1 cellular context compared by ENCODE assay signal in the genomic region with DNA sequence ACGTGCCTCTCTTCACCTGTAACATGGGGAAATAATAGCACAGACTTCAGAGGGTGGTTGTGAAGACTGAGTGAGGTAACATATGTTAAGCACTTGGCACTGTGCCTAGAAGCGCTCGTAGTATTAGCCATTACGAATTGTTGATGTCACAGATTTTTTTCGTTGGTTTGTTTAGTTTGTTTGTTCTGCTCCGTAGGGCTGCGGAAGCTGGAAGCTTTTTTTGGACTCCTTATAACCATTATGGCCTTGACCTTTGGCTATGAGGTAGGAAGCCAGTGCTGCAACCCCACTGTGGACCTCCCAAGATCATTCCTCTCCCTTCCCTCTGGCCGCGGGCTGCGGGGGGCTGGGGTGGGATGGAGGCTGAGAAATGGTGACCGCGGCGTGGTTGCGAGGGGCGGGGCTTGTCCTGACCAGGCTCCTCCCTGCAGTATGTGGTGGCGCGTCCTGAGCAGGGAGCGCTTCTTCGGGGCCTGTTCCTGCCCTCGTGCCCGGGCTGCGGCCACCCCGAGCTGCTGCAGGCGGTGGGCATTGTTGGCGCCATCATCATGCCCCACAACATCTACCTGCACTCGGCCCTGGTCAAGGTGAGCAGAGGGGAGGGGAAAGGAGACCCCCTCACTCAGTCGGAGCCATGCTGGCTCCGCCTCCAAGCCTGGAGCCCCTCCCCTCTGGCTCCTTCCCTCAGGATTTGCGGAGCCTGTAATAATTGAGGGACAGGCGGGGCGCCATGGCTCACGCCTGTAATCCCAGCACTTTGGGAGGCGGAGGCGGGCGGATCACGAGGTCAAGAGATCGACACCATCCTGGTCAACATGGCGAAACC.
TF ChIP-seq lines count a peak whose summit lies in the region.

No MANE protein-coding gene starts in this region.

TF ChIP-seq in HepG2, 621 proteins besides CTCF, POLR2A, EP300 and RAD21 (continued from another document and continues in another):
- TF ChIP-seq, protein P1, sequence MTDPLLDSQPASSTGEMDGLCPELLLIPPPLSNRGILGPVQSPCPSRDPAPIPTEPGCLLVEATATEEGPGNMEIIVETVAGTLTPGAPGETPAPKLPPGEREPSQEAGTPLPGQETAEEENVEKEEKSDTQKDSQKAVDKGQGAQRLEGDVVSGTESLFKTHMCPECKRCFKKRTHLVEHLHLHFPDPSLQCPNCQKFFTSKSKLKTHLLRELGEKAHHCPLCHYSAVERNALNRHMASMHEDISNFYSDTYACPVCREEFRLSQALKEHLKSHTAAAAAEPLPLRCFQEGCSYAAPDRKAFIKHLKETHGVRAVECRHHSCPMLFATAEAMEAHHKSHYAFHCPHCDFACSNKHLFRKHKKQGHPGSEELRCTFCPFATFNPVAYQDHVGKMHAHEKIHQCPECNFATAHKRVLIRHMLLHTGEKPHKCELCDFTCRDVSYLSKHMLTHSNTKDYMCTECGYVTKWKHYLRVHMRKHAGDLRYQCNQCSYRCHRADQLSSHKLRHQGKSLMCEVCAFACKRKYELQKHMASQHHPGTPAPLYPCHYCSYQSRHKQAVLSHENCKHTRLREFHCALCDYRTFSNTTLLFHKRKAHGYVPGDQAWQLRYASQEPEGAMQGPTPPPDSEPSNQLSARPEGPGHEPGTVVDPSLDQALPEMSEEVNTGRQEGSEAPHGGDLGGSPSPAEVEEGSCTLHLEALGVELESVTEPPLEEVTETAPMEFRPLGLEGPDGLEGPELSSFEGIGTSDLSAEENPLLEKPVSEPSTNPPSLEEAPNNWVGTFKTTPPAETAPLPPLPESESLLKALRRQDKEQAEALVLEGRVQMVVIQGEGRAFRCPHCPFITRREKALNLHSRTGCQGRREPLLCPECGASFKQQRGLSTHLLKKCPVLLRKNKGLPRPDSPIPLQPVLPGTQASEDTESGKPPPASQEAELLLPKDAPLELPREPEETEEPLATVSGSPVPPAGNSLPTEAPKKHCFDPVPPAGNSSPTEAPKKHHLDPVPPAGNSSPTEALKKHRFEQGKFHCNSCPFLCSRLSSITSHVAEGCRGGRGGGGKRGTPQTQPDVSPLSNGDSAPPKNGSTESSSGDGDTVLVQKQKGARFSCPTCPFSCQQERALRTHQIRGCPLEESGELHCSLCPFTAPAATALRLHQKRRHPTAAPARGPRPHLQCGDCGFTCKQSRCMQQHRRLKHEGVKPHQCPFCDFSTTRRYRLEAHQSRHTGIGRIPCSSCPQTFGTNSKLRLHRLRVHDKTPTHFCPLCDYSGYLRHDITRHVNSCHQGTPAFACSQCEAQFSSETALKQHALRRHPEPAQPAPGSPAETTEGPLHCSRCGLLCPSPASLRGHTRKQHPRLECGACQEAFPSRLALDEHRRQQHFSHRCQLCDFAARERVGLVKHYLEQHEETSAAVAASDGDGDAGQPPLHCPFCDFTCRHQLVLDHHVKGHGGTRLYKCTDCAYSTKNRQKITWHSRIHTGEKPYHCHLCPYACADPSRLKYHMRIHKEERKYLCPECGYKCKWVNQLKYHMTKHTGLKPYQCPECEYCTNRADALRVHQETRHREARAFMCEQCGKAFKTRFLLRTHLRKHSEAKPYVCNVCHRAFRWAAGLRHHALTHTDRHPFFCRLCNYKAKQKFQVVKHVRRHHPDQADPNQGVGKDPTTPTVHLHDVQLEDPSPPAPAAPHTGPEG (CRISPR knock-in tag; IDR thresholded peaks at IDR 0.05): no peak
- TF ChIP-seq SOX13 (IDR thresholded peaks at IDR 0.05) (0 out of 2 replicates have a peak, but pooled peaks have one; percentile 30), SOX13 (CRISPR knock-in tag; conservative IDR thresholded peaks at IDR 0.05 in 1 of 2, IDR thresholded peaks at IDR 0.05 in 1 of 2) (peak in 1 of 2 experiments; percentile 24; a peak in 1 of 4 replicates), HMGA1 (CRISPR knock-in tag; conservative IDR thresholded peaks at IDR 0.05) (no peak), RFX1 (IDR thresholded peaks at IDR 0.05) (no peak), NFE2L1 (CRISPR knock-in tag; IDR thresholded peaks at IDR 0.05; ENCODE audit: borderline replicate concordance) (no peak), MZF1 (CRISPR knock-in tag; IDR thresholded peaks at IDR 0.05; ENCODE audit: borderline replicate concordance) (no peak), ZNF430 (CRISPR knock-in tag; IDR thresholded peaks at IDR 0.05) (no peak), NKX3-1 (CRISPR knock-in tag; IDR thresholded peaks at IDR 0.05) (no peak), NCOA5 (CRISPR knock-in tag; IDR thresholded peaks at IDR 0.05) (no peak), ZNF777 (CRISPR knock-in tag; IDR thresholded peaks at IDR 0.05) (no peak), KLF16 (CRISPR knock-in tag; IDR thresholded peaks at IDR 0.05) (peak in 1 of 2 experiments; percentile 43; a peak in 1 of 4 replicates), ZNF780A (CRISPR knock-in tag; IDR thresholded peaks at IDR 0.05) (no peak), GFI1 (CRISPR knock-in tag; IDR thresholded peaks at IDR 0.05; ENCODE audit: borderline replicate concordance) (no peak), ZNF543 (CRISPR knock-in tag; IDR thresholded peaks at IDR 0.05) (0 out of 2 replicates have a peak, but pooled peaks have one; percentile 23), RXRA (CRISPR knock-in tag; IDR thresholded peaks at IDR 0.05) (no peak; the same call in 1 of the 2 replicates), FOXP1 (IDR thresholded peaks at IDR 0.05) (no peak), FOXP1 (CRISPR knock-in tag; IDR thresholded peaks at IDR 0.05) (peak; percentile 59), SMC3 (IDR thresholded peaks at IDR 0.05; ENCODE audit: low read length) (no peak), MIER2 (CRISPR knock-in tag; IDR thresholded peaks at IDR 0.05) (no peak), ARNTL (CRISPR knock-in tag; IDR thresholded peaks at IDR 0.05) (no peak), ZKSCAN1 (IDR thresholded peaks at IDR 0.05; ENCODE audit: low read length) (no peak), SRSF4 (IDR thresholded peaks at IDR 0.05; ENCODE audit: low read depth, low read length, poor library complexity, severe bottlenecking) (no peak), MTA3 (CRISPR knock-in tag; IDR thresholded peaks at IDR 0.05) (no peak), SALL1 (CRISPR knock-in tag; IDR thresholded peaks at IDR 0.05) (peak; percentile 44; the same call in 1 of the 2 replicates), NFATC3 (CRISPR knock-in tag; IDR thresholded peaks at IDR 0.05) (no peak), PTBP1 (IDR thresholded peaks at IDR 0.05; ENCODE audit: low read depth, low read length, poor library complexity, severe bottlenecking) (no peak), HNRNPLL (IDR thresholded peaks at IDR 0.05; ENCODE audit: low read depth, low read length, poor library complexity, severe bottlenecking) (peak; percentile 7), ZNF101 (CRISPR knock-in tag; IDR thresholded peaks at IDR 0.05; ENCODE audit: borderline replicate concordance, low read depth) (no peak), ZFP62 (CRISPR knock-in tag; IDR thresholded peaks at IDR 0.05) (no peak), NCOR1 (IDR thresholded peaks at IDR 0.05; ENCODE audit: borderline replicate concordance, low read length) (peak; percentile 63; the same call in 1 of the 2 replicates), ZNF382 (CRISPR knock-in tag; IDR thresholded peaks at IDR 0.05; ENCODE audit: borderline replicate concordance) (no peak), U2AF1 (optimal IDR thresholded peaks at IDR 0.05; ENCODE audit: low read depth, low read length) (no peak), ZKSCAN5 (CRISPR knock-in tag; IDR thresholded peaks at IDR 0.05) (no peak), KAT2B (IDR thresholded peaks at IDR 0.05; ENCODE audit: borderline replicate concordance, low read depth, low read length) (no peak), MIER3 (CRISPR knock-in tag; IDR thresholded peaks at IDR 0.05; ENCODE audit: borderline replicate concordance) (peak; percentile 43; the same call in 1 of the 2 replicates), HDAC1 (CRISPR knock-in tag; IDR thresholded peaks at IDR 0.05) (peak; percentile 72; the same call in 1 of the 2 replicates), NFKBIZ (CRISPR knock-in tag; IDR thresholded peaks at IDR 0.05) (no peak), ZSCAN21 (CRISPR knock-in tag; IDR thresholded peaks at IDR 0.05; ENCODE audit: borderline replicate concordance) (no peak)
- TF ChIP-seq, protein P2, sequence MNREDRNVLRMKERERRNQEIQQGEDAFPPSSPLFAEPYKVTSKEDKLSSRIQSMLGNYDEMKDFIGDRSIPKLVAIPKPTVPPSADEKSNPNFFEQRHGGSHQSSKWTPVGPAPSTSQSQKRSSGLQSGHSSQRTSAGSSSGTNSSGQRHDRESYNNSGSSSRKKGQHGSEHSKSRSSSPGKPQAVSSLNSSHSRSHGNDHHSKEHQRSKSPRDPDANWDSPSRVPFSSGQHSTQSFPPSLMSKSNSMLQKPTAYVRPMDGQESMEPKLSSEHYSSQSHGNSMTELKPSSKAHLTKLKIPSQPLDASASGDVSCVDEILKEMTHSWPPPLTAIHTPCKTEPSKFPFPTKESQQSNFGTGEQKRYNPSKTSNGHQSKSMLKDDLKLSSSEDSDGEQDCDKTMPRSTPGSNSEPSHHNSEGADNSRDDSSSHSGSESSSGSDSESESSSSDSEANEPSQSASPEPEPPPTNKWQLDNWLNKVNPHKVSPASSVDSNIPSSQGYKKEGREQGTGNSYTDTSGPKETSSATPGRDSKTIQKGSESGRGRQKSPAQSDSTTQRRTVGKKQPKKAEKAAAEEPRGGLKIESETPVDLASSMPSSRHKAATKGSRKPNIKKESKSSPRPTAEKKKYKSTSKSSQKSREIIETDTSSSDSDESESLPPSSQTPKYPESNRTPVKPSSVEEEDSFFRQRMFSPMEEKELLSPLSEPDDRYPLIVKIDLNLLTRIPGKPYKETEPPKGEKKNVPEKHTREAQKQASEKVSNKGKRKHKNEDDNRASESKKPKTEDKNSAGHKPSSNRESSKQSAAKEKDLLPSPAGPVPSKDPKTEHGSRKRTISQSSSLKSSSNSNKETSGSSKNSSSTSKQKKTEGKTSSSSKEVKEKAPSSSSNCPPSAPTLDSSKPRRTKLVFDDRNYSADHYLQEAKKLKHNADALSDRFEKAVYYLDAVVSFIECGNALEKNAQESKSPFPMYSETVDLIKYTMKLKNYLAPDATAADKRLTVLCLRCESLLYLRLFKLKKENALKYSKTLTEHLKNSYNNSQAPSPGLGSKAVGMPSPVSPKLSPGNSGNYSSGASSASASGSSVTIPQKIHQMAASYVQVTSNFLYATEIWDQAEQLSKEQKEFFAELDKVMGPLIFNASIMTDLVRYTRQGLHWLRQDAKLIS (CRISPR knock-in tag; IDR thresholded peaks at IDR 0.05): no peak
- TF ChIP-seq, protein P3, sequence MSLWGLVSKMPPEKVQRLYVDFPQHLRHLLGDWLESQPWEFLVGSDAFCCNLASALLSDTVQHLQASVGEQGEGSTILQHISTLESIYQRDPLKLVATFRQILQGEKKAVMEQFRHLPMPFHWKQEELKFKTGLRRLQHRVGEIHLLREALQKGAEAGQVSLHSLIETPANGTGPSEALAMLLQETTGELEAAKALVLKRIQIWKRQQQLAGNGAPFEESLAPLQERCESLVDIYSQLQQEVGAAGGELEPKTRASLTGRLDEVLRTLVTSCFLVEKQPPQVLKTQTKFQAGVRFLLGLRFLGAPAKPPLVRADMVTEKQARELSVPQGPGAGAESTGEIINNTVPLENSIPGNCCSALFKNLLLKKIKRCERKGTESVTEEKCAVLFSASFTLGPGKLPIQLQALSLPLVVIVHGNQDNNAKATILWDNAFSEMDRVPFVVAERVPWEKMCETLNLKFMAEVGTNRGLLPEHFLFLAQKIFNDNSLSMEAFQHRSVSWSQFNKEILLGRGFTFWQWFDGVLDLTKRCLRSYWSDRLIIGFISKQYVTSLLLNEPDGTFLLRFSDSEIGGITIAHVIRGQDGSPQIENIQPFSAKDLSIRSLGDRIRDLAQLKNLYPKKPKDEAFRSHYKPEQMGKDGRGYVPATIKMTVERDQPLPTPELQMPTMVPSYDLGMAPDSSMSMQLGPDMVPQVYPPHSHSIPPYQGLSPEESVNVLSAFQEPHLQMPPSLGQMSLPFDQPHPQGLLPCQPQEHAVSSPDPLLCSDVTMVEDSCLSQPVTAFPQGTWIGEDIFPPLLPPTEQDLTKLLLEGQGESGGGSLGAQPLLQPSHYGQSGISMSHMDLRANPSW (CRISPR knock-in tag; IDR thresholded peaks at IDR 0.05; ENCODE audit: borderline replicate concordance): no peak
- TF ChIP-seq, protein P4, sequence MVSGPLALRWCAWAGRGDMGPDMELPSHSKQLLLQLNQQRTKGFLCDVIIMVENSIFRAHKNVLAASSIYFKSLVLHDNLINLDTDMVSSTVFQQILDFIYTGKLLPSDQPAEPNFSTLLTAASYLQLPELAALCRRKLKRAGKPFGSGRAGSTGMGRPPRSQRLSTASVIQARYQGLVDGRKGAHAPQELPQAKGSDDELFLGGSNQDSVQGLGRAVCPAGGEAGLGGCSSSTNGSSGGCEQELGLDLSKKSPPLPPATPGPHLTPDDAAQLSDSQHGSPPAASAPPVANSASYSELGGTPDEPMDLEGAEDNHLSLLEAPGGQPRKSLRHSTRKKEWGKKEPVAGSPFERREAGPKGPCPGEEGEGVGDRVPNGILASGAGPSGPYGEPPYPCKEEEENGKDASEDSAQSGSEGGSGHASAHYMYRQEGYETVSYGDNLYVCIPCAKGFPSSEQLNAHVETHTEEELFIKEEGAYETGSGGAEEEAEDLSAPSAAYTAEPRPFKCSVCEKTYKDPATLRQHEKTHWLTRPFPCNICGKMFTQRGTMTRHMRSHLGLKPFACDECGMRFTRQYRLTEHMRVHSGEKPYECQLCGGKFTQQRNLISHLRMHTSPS (CRISPR knock-in tag; IDR thresholded peaks at IDR 0.05; ENCODE audit: low read depth): no peak
- TF ChIP-seq, protein P5, sequence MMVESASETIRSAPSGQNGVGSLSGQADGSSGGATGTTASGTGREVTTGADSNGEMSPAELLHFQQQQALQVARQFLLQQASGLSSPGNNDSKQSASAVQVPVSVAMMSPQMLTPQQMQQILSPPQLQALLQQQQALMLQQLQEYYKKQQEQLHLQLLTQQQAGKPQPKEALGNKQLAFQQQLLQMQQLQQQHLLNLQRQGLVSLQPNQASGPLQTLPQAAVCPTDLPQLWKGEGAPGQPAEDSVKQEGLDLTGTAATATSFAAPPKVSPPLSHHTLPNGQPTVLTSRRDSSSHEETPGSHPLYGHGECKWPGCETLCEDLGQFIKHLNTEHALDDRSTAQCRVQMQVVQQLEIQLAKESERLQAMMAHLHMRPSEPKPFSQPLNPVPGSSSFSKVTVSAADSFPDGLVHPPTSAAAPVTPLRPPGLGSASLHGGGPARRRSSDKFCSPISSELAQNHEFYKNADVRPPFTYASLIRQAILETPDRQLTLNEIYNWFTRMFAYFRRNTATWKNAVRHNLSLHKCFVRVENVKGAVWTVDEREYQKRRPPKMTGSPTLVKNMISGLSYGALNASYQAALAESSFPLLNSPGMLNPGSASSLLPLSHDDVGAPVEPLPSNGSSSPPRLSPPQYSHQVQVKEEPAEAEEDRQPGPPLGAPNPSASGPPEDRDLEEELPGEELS (CRISPR knock-in tag; IDR thresholded peaks at IDR 0.05): 0 out of 2 replicates have a peak, but pooled peaks have one; percentile 19
- TF ChIP-seq, protein P6, sequence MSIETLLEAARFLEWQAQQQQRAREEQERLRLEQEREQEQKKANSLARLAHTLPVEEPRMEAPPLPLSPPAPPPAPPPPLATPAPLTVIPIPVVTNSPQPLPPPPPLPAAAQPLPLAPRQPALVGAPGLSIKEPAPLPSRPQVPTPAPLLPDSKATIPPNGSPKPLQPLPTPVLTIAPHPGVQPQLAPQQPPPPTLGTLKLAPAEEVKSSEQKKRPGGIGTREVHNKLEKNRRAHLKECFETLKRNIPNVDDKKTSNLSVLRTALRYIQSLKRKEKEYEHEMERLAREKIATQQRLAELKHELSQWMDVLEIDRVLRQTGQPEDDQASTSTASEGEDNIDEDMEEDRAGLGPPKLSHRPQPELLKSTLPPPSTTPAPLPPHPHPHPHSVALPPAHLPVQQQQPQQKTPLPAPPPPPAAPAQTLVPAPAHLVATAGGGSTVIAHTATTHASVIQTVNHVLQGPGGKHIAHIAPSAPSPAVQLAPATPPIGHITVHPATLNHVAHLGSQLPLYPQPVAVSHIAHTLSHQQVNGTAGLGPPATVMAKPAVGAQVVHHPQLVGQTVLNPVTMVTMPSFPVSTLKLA (IDR thresholded peaks at IDR 0.05): no peak
